ENCODE assay signal across 1 cellular context in genomic region chr2:53768233-53768542, GRCh38.
TF ChIP-seq lines count a peak whose summit lies in the region.

No MANE protein-coding gene starts in this region.

TF ChIP-seq in HEK293, 187 proteins besides CTCF, POLR2A, EP300 and RAD21 (continued from another document):
- no peak for TF ChIP-seq ZNF280D (tag by site-specific recombination; IDR thresholded peaks at IDR 0.05)
